ENCODE assay signal across 18 cellular contexts in genomic region chr4:106601519-106601918, GRCh38.
DNase-seq lines count a peak whose midpoint lies in the region; ATAC-seq and TF ChIP-seq lines count a peak whose summit lies in the region.
"Had no signal": no experiment of that assay in that cellular context is flagged by ENCODE, and none has a peak within 500 bp of the region (broad histone marks: within the 10 kb centered on the region; RNA-seq: fewer than 3 reads in every experiment).

No MANE protein-coding gene starts in this region.

- no peak for TF ChIP-seq CTCF in Caco-2 (IDR thresholded peaks at IDR 0.05; ENCODE audit: insufficient read depth in 1 of 2, low read depth in 1 of 2, low read length in 1 of 2, severe bottlenecking in 1 of 2, unreplicated experiment in 1 of 2)
- no peak for TF ChIP-seq CTCF in HEK293 (tag by site-specific recombination; IDR thresholded peaks at IDR 0.05)
- no peak for TF ChIP-seq CTCF in fibroblast of villous mesenchyme (IDR thresholded peaks at IDR 0.05; ENCODE audit: insufficient read depth, low read depth, low read length)
- no peak for TF ChIP-seq CTCF in thoracic aorta (IDR thresholded peaks at IDR 0.05)
- no peak for TF ChIP-seq CTCF in sigmoid colon (IDR thresholded peaks at IDR 0.05)

- H3K36me3 ChIP-seq in Caco-2 (ENCODE audit: control insufficient read depth, insufficient read depth, low read length) (no peaks in the 10 kb centered on the region), HEK293 (ENCODE audit: control insufficient read depth in 2 of 2, insufficient read depth in 1 of 2, low read length in 2 of 2) (no peaks in the 10 kb centered on the region), thoracic aorta (no peaks in the 10 kb centered on the region), sigmoid colon (no peaks in the 10 kb centered on the region)
- H3K36me3 ChIP-seq: BE2C, SJSA1 had no signal

- peaks cover 22% of the 10 kb centered on the region for H3K9me3 ChIP-seq in Caco-2
- H3K9me3 ChIP-seq in HEK293 (ENCODE audit: control insufficient read depth, insufficient read depth, low read depth, low read length) = no peaks in the 10 kb centered on the region
- no peaks in the 10 kb centered on the region for H3K9me3 ChIP-seq in thoracic aorta
- no peaks in the 10 kb centered on the region for H3K9me3 ChIP-seq in sigmoid colon
- H3K9me3 ChIP-seq: BE2C, SJSA1 had no signal

- H3K4me3 Mint-ChIP-seq in Caco-2 (ENCODE audit: unreplicated experiment) = peak overlapping the region; percentile 9

- intact Hi-C loops in Caco-2 (cut with micrococcal nuclease; ENCODE audit: unreplicated experiment) = loop anchor here (1.0 to 10.0 kb wide), 3 partner anchors 189 to 337 kb away; no protein-coding TSS in a partner anchor
- intact Hi-C loops in sigmoid colon (cut with DNase I) = no loop called here

- no peaks in the 10 kb centered on the region for H3K27me3 ChIP-seq in Caco-2 (replicated peaks; ENCODE audit: control insufficient read depth, insufficient read depth, low read length)
- no peaks in the 10 kb centered on the region for H3K27me3 ChIP-seq in thoracic aorta (replicated peaks; ENCODE audit: insufficient read depth)
- H3K27me3 ChIP-seq in sigmoid colon = no peaks in the 10 kb centered on the region
- H3K27me3 ChIP-seq: BE2C, SJSA1 had no signal

- peaks cover 7% of the 10 kb centered on the region for H3K36me3 Mint-ChIP-seq in Caco-2 (ENCODE audit: insufficient read depth, unreplicated experiment)

- 65 to 75% methylated on average over 1 of the region's 1 CpG for WGBS in sigmoid colon, 2 donors

- ATAC-seq in thoracic aorta (ENCODE audit: insufficient number of reproducible peaks, low FRiP score, low read depth) = peak; percentile 46
- ATAC-seq: HCT116 had no signal

- H3K27ac ChIP-seq in HEK293 (ENCODE audit: extremely low read depth, low read depth, low read length) = no peak overlapping the region
- no peak overlapping the region for H3K27ac ChIP-seq in thoracic aorta
- H3K27ac ChIP-seq in sigmoid colon = no peak overlapping the region
- H3K27ac ChIP-seq: SJSA1 had no signal

- no peaks in the 10 kb centered on the region for H3K9me3 Mint-ChIP-seq in Caco-2 (ENCODE audit: unreplicated experiment)

- H3K4me1 Mint-ChIP-seq in Caco-2 (ENCODE audit: low read depth, unreplicated experiment) = peaks cover 6% of the 10 kb centered on the region

- POLR2A ChIA-PET in Caco-2 (lab: Charles Lee) (interaction anchor here (1.0 kb wide), 1 partner anchor 190 kb away, joined by 5 read pairs; no protein-coding TSS in a partner anchor), HEK293 (lab: Yijun Ruan, JAX) (no interaction called here)

- H3K27ac Mint-ChIP-seq in Caco-2 (ENCODE audit: unreplicated experiment) = peak overlapping the region; percentile 67

- TF ChIP-seq POLR2A in sigmoid colon (IDR thresholded peaks at IDR 0.05) = no peak

- DNase-seq in Caco-2 (peak in 1 of 2 experiments; percentile 35), fibroblast of villous mesenchyme (ENCODE audit: low read depth) (peak; percentile 88), thoracic aorta (ENCODE audit: low spot score) (no peak), NOMO-1 treated with DMSO at 0.1 percent for 48 hours (lab: John Stamatoyannopoulos, UW; ENCODE audit: unreplicated experiment) (no peak), DMS53 (lab: John Stamatoyannopoulos, UW) (no peak), sigmoid colon (no peak)
- DNase-seq: ACHN, BE2C, DMS79 treated with DMSO at 0.1 percent for 48 hours, Karpas-422, NCI-H1694, NCI-H2081, NCI-H2171, NCI-H524 treated with DMSO at 0.1 percent for 48 hours, OCI-M1 had no signal

- BruUV-seq in Caco-2 (replicated peaks; lab: Mats Ljungman, UMichigan) = no TSS peak

- no peak for TF ChIP-seq EP300 in sigmoid colon (IDR thresholded peaks at IDR 0.05)

- CTCF ChIA-PET in Caco-2 (lab: Charles Lee) = interaction anchor here (0.8 kb wide), 1 partner anchor 335 kb away, joined by 3 read pairs; no protein-coding TSS in a partner anchor
- CTCF ChIA-PET in HEK293 (lab: Yijun Ruan, JAX) = no interaction called here

- no peaks in the 10 kb centered on the region for H3K27me3 Mint-ChIP-seq in Caco-2 (ENCODE audit: insufficient read depth, unreplicated experiment)

- no peak overlapping the region for H3K4me3 ChIP-seq in Caco-2 (ENCODE audit: low read depth, low read length)
- H3K4me3 ChIP-seq in HEK293 (ENCODE audit: low read depth, low read length) = no peak overlapping the region
- no peak overlapping the region for H3K4me3 ChIP-seq in fibroblast of villous mesenchyme (ENCODE audit: low read depth, low read length)
- no peak overlapping the region for H3K4me3 ChIP-seq in thoracic aorta
- H3K4me3 ChIP-seq in sigmoid colon = no peak overlapping the region
- H3K4me3 ChIP-seq: SJSA1 had no signal

- H3K4me1 ChIP-seq in Caco-2 = peaks cover 35% of the 10 kb centered on the region
- H3K4me1 ChIP-seq in HEK293 (ENCODE audit: control insufficient read depth, insufficient read depth, low read length) = no peaks in the 10 kb centered on the region
- peaks cover 0 to 19% of the 10 kb centered on the region in 2 donors for H3K4me1 ChIP-seq in thoracic aorta (ENCODE audit: control insufficient read depth in 1 of 2, low read depth in 2 of 2)
- H3K4me1 ChIP-seq in sigmoid colon = no peaks in the 10 kb centered on the region
- H3K4me1 ChIP-seq: BE2C, SJSA1 had no signal

TF ChIP-seq in HEK293, 187 proteins besides CTCF, POLR2A, EP300 and RAD21 (continues in another document):
- no peak for TF ChIP-seq ZNF354C (tag by site-specific recombination; IDR thresholded peaks at IDR 0.05; ENCODE audit: borderline replicate concordance, low read depth)
- TF ChIP-seq, protein P1, sequence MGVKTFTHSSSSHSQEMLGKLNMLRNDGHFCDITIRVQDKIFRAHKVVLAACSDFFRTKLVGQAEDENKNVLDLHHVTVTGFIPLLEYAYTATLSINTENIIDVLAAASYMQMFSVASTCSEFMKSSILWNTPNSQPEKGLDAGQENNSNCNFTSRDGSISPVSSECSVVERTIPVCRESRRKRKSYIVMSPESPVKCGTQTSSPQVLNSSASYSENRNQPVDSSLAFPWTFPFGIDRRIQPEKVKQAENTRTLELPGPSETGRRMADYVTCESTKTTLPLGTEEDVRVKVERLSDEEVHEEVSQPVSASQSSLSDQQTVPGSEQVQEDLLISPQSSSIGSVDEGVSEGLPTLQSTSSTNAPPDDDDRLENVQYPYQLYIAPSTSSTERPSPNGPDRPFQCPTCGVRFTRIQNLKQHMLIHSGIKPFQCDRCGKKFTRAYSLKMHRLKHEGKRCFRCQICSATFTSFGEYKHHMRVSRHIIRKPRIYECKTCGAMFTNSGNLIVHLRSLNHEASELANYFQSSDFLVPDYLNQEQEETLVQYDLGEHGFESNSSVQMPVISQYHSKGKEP (tag by site-specific recombination; IDR thresholded peaks at IDR 0.05) = no peak
- no peak for TF ChIP-seq ZNF138 (tag by site-specific recombination; IDR thresholded peaks at IDR 0.05; ENCODE audit: borderline replicate concordance)
- TF ChIP-seq, protein P2, sequence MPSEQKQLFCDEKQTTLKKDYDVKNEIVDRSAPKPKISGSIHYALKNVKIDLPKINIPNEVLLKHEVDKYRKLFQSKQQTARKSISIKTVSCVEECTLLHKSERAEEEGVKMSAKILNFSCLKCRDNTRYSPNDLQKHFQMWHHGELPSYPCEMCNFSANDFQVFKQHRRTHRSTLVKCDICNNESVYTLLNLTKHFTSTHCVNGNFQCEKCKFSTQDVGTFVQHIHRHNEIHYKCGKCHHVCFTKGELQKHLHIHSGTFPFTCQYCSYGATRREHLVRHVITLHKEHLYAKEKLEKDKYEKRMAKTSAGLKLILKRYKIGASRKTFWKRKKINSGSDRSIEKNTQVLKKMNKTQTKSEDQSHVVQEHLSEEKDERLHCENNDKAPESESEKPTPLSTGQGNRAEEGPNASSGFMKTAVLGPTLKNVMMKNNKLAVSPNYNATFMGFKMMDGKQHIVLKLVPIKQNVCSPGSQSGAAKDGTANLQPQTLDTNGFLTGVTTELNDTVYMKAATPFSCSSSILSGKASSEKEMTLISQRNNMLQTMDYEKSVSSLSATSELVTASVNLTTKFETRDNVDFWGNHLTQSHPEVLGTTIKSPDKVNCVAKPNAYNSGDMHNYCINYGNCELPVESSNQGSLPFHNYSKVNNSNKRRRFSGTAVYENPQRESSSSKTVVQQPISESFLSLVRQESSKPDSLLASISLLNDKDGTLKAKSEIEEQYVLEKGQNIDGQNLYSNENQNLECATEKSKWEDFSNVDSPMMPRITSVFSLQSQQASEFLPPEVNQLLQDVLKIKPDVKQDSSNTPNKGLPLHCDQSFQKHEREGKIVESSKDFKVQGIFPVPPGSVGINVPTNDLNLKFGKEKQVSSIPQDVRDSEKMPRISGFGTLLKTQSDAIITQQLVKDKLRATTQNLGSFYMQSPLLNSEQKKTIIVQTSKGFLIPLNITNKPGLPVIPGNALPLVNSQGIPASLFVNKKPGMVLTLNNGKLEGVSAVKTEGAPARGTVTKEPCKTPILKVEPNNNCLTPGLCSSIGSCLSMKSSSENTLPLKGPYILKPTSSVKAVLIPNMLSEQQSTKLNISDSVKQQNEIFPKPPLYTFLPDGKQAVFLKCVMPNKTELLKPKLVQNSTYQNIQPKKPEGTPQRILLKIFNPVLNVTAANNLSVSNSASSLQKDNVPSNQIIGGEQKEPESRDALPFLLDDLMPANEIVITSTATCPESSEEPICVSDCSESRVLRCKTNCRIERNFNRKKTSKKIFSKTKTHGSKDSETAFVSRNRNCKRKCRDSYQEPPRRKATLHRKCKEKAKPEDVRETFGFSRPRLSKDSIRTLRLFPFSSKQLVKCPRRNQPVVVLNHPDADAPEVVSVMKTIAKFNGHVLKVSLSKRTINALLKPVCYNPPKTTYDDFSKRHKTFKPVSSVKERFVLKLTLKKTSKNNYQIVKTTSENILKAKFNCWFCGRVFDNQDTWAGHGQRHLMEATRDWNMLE (tag by site-specific recombination; conservative IDR thresholded peaks at IDR 0.05; ENCODE audit: low read depth) = no peak
- TF ChIP-seq, protein P3, sequence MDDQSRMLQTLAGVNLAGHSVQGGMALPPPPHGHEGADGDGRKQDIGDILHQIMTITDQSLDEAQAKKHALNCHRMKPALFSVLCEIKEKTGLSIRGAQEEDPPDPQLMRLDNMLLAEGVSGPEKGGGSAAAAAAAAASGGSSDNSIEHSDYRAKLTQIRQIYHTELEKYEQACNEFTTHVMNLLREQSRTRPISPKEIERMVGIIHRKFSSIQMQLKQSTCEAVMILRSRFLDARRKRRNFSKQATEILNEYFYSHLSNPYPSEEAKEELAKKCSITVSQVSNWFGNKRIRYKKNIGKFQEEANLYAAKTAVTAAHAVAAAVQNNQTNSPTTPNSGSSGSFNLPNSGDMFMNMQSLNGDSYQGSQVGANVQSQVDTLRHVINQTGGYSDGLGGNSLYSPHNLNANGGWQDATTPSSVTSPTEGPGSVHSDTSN (CRISPR knock-in tag; IDR thresholded peaks at IDR 0.05) = no peak
- TF ChIP-seq MYNN (tag by site-specific recombination; IDR thresholded peaks at IDR 0.05; ENCODE audit: borderline replicate concordance) = no peak
- no peak for TF ChIP-seq ZNF16 (tag by site-specific recombination; IDR thresholded peaks at IDR 0.05; ENCODE audit: low read depth)
- no peak for TF ChIP-seq SALL2 (tag by site-specific recombination; IDR thresholded peaks at IDR 0.05; ENCODE audit: borderline replicate concordance)
- no peak for TF ChIP-seq ZNF837 (tag by site-specific recombination; IDR thresholded peaks at IDR 0.05)
- no peak for TF ChIP-seq ZNF433 (tag by site-specific recombination; IDR thresholded peaks at IDR 0.05; ENCODE audit: low read depth)
